Comparison of ENCODE assay signal across 29 cellular contexts in the genomic region with DNA sequence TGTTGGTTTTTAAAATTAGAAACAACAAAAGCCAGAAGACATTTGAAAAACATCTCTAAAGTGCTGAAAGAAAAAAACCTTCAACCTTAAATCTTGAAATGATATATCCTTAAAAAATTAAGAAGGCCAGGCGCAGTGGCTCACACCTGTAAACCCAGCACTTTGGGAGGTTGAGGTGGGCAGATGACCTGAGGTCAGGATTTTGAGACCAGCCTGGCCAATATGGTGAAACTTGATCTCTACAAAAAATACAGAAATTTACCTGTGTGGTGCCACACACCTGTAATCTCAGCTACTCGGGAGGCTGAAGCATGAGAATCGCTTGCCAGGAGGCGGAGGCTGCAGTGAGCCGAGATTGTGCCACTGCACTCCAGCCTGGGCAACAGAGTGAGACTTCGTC.
DNase-seq lines count a peak whose midpoint lies in the region; ATAC-seq and TF ChIP-seq lines count a peak whose summit lies in the region.
"Had no signal": no experiment of that assay in that cellular context is flagged by ENCODE, and none has a peak within 500 bp of the region (broad histone marks: within the 10 kb centered on the region; RNA-seq: fewer than 3 reads in every experiment).

No MANE protein-coding gene starts in this region.

- no peaks in the 10 kb centered on the region for H3K27me3 ChIP-seq in right atrium auricular region
- peaks cover 0 to 37% (median 18%) of the 10 kb centered on the region in 7 donors for H3K27me3 ChIP-seq in heart right ventricle
- peaks cover 0 to 17% (median 2%) of the 10 kb centered on the region in 4 donors for H3K27me3 ChIP-seq in esophagus muscularis mucosa
- H3K27me3 ChIP-seq: BE2C; BLaER1; BLaER1 treated with 17β-estradiol and CSF1 and Interleukin-3, amounts not matched to agents 10 nM and 100 nM had no signal

- no peak for TF ChIP-seq CTCF in right atrium auricular region (IDR thresholded peaks at IDR 0.05)
- no peak for TF ChIP-seq CTCF in heart right ventricle (IDR thresholded peaks at IDR 0.05)
- TF ChIP-seq CTCF in esophagus muscularis mucosa (IDR thresholded peaks at IDR 0.05): no peak

- intact Hi-C loops in heart right ventricle (cut with DNase I): no loop called here
- intact Hi-C loops in esophagus muscularis mucosa (cut with DNase I): no loop called here

- ATAC-seq in heart right ventricle (no peak), HG03045 (IDR thresholded peaks at IDR 0.05; ENCODE audit: unreplicated experiment) (no peak)
- ATAC-seq: A549; CD8-positive, alpha-beta T cell had no signal

- H3K4me1 ChIP-seq in right atrium auricular region: no peaks in the 10 kb centered on the region
- H3K4me1 ChIP-seq in heart right ventricle: no peaks in the 10 kb centered on the region
- H3K4me1 ChIP-seq in esophagus muscularis mucosa: no peaks in the 10 kb centered on the region
- H3K4me1 ChIP-seq: A549, BE2C, Caco-2 had no signal

- TF ChIP-seq EP300 in esophagus muscularis mucosa (IDR thresholded peaks at IDR 0.05): no peak

- H3K27ac ChIP-seq in right atrium auricular region (no peak overlapping the region), heart right ventricle (no peak overlapping the region), esophagus muscularis mucosa (replicated peaks in 1 of 4) (no peak overlapping the region)
- H3K27ac ChIP-seq: 22Rv1; A549; BLaER1; BLaER1 treated with 17β-estradiol and CSF1 and Interleukin-3, amounts not matched to agents 10 nM and 100 nM; C4-2B had no signal

- H3K9me3 ChIP-seq in right atrium auricular region: peaks cover 0 to 7% of the 10 kb centered on the region in 2 donors
- H3K9me3 ChIP-seq in heart right ventricle: no peaks in the 10 kb centered on the region
- no peaks in the 10 kb centered on the region for H3K9me3 ChIP-seq in esophagus muscularis mucosa
- H3K9me3 ChIP-seq: A549, BE2C, Caco-2 had no signal

- 93 to 94% methylated on average over 6 of the region's 6 CpGs for WGBS in heart right ventricle, 2 donors
- WGBS in esophagus muscularis mucosa: 90% methylated on average over 6 of the region's 6 CpGs

- H3K36me3 ChIP-seq in right atrium auricular region: no peaks in the 10 kb centered on the region
- no peaks in the 10 kb centered on the region for H3K36me3 ChIP-seq in heart right ventricle
- H3K36me3 ChIP-seq in esophagus muscularis mucosa: no peaks in the 10 kb centered on the region
- H3K36me3 ChIP-seq: BE2C; BLaER1; BLaER1 treated with 17β-estradiol and CSF1 and Interleukin-3, amounts not matched to agents 10 nM and 100 nM had no signal

- H3K4me3 ChIP-seq in right atrium auricular region (no peak overlapping the region), heart right ventricle (no peak overlapping the region), esophagus muscularis mucosa (no peak overlapping the region)
- H3K4me3 ChIP-seq: A549; BLaER1; BLaER1 treated with 17β-estradiol and CSF1 and Interleukin-3, amounts not matched to agents 10 nM and 100 nM had no signal

- no peak for TF ChIP-seq POLR2A in esophagus muscularis mucosa (IDR thresholded peaks at IDR 0.05; ENCODE audit: low read depth)

- DNase-seq in right atrium auricular region (ENCODE audit: low spot score): peak; percentile 50
- no peak for DNase-seq in heart right ventricle
- peak; percentile 64 for DNase-seq in esophagus muscularis mucosa (ENCODE audit: extremely low spot score)
- DNase-seq: 8988T; ACHN; AML-193; BE2C; C1 segment of cervical spinal cord; Caco-2; Calu3; CD4-positive, alpha-beta memory T cell; CD4-positive, alpha-beta T cell; CD4-positive, CD25-positive, alpha-beta regulatory T cell; CD8-positive, alpha-beta memory T cell; CD8-positive, alpha-beta T cell; COR-L47; DMS 273 treated with DMSO at 0.1 percent for 48 hours; DMS153; DMS53; DMS79; DMS79 treated with DMSO at 0.1 percent for 48 hours; DND-41; EL had no signal

Comparison
In these comparisons a context has a peak if more than half of its experiments do, and no peak if none do; other contexts are left out.
1. DNase-seq: peak in right atrium auricular region (single experiment) and esophagus muscularis mucosa (single experiment); none in heart right ventricle (0 of 2).